1 cellular context compared by ENCODE assay signal in genomic region chr10:95346715-95347401, GRCh38.
TF ChIP-seq lines count a peak whose summit lies in the region.

No MANE protein-coding gene starts in this region.

TF ChIP-seq in HepG2, 621 proteins besides CTCF, POLR2A, EP300 and RAD21 (continued from another document and continues in another):
- TF ChIP-seq ASH2L (IDR thresholded peaks at IDR 0.05; ENCODE audit: insufficient read length, low read depth, low read length) = peak; percentile 48
- TF ChIP-seq E2F2 (CRISPR knock-in tag; IDR thresholded peaks at IDR 0.05; ENCODE audit: borderline replicate concordance) = no peak
- 0 out of 2 replicates have a peak, but pooled peaks have one; percentile 61 for TF ChIP-seq HINFP (CRISPR knock-in tag; IDR thresholded peaks at IDR 0.05; ENCODE audit: low read depth)
- TF ChIP-seq, protein P1, sequence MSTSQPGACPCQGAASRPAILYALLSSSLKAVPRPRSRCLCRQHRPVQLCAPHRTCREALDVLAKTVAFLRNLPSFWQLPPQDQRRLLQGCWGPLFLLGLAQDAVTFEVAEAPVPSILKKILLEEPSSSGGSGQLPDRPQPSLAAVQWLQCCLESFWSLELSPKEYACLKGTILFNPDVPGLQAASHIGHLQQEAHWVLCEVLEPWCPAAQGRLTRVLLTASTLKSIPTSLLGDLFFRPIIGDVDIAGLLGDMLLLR (CRISPR knock-in tag; IDR thresholded peaks at IDR 0.05) = no peak
- peak; percentile 98 for TF ChIP-seq NCOA2 (CRISPR knock-in tag; IDR thresholded peaks at IDR 0.05)
- peak; percentile 84; the same call in 1 of the 2 replicates for TF ChIP-seq ETV5 (CRISPR knock-in tag; IDR thresholded peaks at IDR 0.05; ENCODE audit: borderline replicate concordance)
- TF ChIP-seq CCDC6 (CRISPR knock-in tag; IDR thresholded peaks at IDR 0.05) = peak; percentile 30; the same call in 1 of the 2 replicates
- TF ChIP-seq FOXO1 (CRISPR knock-in tag; IDR thresholded peaks at IDR 0.05) = peak; percentile 95
- TF ChIP-seq JDP2 (CRISPR knock-in tag; IDR thresholded peaks at IDR 0.05; ENCODE audit: borderline replicate concordance) = no peak
- no peak for TF ChIP-seq HOXA7 (CRISPR knock-in tag; IDR thresholded peaks at IDR 0.05)
- TF ChIP-seq KLF15 (CRISPR knock-in tag; IDR thresholded peaks at IDR 0.05; ENCODE audit: borderline replicate concordance) = no peak
- TF ChIP-seq RXRB (CRISPR knock-in tag; IDR thresholded peaks at IDR 0.05; ENCODE audit: borderline replicate concordance) = peak; percentile 99
- TF ChIP-seq ZNF275 (CRISPR knock-in tag; IDR thresholded peaks at IDR 0.05; ENCODE audit: borderline replicate concordance) = no peak
- no peak for TF ChIP-seq EEA1 (CRISPR knock-in tag; IDR thresholded peaks at IDR 0.05; ENCODE audit: borderline replicate concordance)
- TF ChIP-seq, protein P2, sequence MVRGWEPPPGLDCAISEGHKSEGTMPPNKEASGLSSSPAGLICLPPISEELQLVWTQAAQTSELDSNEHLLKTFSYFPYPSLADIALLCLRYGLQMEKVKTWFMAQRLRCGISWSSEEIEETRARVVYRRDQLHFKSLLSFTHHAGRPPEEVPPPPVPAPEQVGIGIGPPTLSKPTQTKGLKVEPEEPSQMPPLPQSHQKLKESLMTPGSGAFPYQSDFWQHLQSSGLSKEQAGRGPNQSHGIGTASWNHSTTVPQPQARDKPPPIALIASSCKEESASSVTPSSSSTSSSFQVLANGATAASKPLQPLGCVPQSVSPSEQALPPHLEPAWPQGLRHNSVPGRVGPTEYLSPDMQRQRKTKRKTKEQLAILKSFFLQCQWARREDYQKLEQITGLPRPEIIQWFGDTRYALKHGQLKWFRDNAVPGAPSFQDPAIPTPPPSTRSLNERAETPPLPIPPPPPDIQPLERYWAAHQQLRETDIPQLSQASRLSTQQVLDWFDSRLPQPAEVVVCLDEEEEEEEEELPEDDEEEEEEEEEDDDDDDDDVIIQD (CRISPR knock-in tag; IDR thresholded peaks at IDR 0.05; ENCODE audit: low read depth) = peak; percentile 78; the same call in 1 of the 2 replicates
- TF ChIP-seq MZF1 (CRISPR knock-in tag; IDR thresholded peaks at IDR 0.05; ENCODE audit: borderline replicate concordance) = no peak
- peak; percentile 100 for TF ChIP-seq PPARG (CRISPR knock-in tag; conservative IDR thresholded peaks at IDR 0.05)
- TF ChIP-seq ZNF317 (CRISPR knock-in tag; IDR thresholded peaks at IDR 0.05) = peak; percentile 70; the same call in 1 of the 2 replicates
- 0 out of 2 replicates have a peak, but pooled peaks have one; percentile 60 for TF ChIP-seq ZNF792 (CRISPR knock-in tag; IDR thresholded peaks at IDR 0.05)
- TF ChIP-seq CC2D1A (CRISPR knock-in tag; IDR thresholded peaks at IDR 0.05) = no peak
- peak; percentile 33; the same call in 1 of the 2 replicates for TF ChIP-seq ZNF281 (CRISPR knock-in tag; IDR thresholded peaks at IDR 0.05; ENCODE audit: borderline replicate concordance)
- TF ChIP-seq, protein P3, sequence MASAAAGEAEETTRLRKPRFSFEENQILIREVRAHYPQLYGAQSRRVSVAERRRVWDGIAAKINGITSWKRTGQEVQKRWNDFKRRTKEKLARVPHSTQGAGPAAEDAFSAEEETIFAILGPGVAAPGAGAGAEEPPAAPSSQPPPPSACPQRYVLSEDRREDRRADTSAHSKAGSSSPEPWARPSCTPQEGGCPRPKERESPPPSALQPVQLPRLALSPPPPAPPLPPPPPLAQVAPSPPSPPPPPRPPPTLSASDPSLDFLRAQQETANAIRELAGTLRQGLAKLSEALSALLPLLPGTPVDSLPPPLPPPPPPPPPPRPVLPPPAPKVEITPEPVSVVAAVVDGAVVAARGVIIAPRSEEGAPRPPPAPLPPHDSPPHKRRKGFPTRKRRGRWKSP (CRISPR knock-in tag; IDR thresholded peaks at IDR 0.05) = no peak
- TF ChIP-seq MED13 (CRISPR knock-in tag; IDR thresholded peaks at IDR 0.05) = peak; percentile 56; the same call in 1 of the 2 replicates
- peak; percentile 54; the same call in 1 of the 2 replicates for TF ChIP-seq JUND (CRISPR knock-in tag; IDR thresholded peaks at IDR 0.05)
- TF ChIP-seq ZNF451 (CRISPR knock-in tag; IDR thresholded peaks at IDR 0.05) = 0 out of 2 replicates have a peak, but pooled peaks have one; percentile 25
- no peak for TF ChIP-seq ZNF749 (CRISPR knock-in tag; IDR thresholded peaks at IDR 0.05; ENCODE audit: borderline replicate concordance)
- TF ChIP-seq ZSCAN21 (CRISPR knock-in tag; IDR thresholded peaks at IDR 0.05; ENCODE audit: borderline replicate concordance) = 0 out of 2 replicates have a peak, but pooled peaks have one; percentile 18
- 0 out of 2 replicates have a peak, but pooled peaks have one; percentile 46 for TF ChIP-seq ZSCAN9 (CRISPR knock-in tag; IDR thresholded peaks at IDR 0.05; ENCODE audit: borderline replicate concordance)
- TF ChIP-seq, protein P4, sequence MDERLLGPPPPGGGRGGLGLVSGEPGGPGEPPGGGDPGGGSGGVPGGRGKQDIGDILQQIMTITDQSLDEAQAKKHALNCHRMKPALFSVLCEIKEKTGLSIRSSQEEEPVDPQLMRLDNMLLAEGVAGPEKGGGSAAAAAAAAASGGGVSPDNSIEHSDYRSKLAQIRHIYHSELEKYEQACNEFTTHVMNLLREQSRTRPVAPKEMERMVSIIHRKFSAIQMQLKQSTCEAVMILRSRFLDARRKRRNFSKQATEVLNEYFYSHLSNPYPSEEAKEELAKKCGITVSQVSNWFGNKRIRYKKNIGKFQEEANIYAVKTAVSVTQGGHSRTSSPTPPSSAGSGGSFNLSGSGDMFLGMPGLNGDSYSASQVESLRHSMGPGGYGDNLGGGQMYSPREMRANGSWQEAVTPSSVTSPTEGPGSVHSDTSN (CRISPR knock-in tag; IDR thresholded peaks at IDR 0.05) = 0 out of 2 replicates have a peak, but pooled peaks have one; percentile 21
- no peak for TF ChIP-seq SMAD1 (CRISPR knock-in tag; IDR thresholded peaks at IDR 0.05; ENCODE audit: borderline replicate concordance, low read depth)
- TF ChIP-seq, protein P5, sequence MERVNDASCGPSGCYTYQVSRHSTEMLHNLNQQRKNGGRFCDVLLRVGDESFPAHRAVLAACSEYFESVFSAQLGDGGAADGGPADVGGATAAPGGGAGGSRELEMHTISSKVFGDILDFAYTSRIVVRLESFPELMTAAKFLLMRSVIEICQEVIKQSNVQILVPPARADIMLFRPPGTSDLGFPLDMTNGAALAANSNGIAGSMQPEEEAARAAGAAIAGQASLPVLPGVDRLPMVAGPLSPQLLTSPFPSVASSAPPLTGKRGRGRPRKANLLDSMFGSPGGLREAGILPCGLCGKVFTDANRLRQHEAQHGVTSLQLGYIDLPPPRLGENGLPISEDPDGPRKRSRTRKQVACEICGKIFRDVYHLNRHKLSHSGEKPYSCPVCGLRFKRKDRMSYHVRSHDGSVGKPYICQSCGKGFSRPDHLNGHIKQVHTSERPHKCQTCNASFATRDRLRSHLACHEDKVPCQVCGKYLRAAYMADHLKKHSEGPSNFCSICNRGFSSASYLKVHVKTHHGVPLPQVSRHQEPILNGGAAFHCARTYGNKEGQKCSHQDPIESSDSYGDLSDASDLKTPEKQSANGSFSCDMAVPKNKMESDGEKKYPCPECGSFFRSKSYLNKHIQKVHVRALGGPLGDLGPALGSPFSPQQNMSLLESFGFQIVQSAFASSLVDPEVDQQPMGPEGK (CRISPR knock-in tag; IDR thresholded peaks at IDR 0.05) = peak; percentile 73
- TF ChIP-seq ZBTB3 (CRISPR knock-in tag; IDR thresholded peaks at IDR 0.05; ENCODE audit: borderline replicate concordance, low read depth) = peak; percentile 61; the same call in 1 of the 2 replicates
- TF ChIP-seq ELF1 (CRISPR knock-in tag; IDR thresholded peaks at IDR 0.05) = peak; percentile 60
- no peak for TF ChIP-seq ZNF142 (CRISPR knock-in tag; IDR thresholded peaks at IDR 0.05)
- peak; percentile 49; the same call in 1 of the 2 replicates for TF ChIP-seq ZNF816 (CRISPR knock-in tag; IDR thresholded peaks at IDR 0.05; ENCODE audit: borderline replicate concordance)
- TF ChIP-seq DR1 (CRISPR knock-in tag; IDR thresholded peaks at IDR 0.05) = no peak
- peak; percentile 43 for TF ChIP-seq SKI (IDR thresholded peaks at IDR 0.05; ENCODE audit: partially characterized antibody)
- peak; percentile 88 for TF ChIP-seq MEIS1 (CRISPR knock-in tag; IDR thresholded peaks at IDR 0.05; ENCODE audit: borderline replicate concordance)
- no peak for TF ChIP-seq ZNF550 (CRISPR knock-in tag; IDR thresholded peaks at IDR 0.05; ENCODE audit: borderline replicate concordance)
- peak; percentile 75 for TF ChIP-seq IRF2 (CRISPR knock-in tag; IDR thresholded peaks at IDR 0.05)
- peak; percentile 80; the same call in 1 of the 2 replicates for TF ChIP-seq MIER3 (CRISPR knock-in tag; IDR thresholded peaks at IDR 0.05; ENCODE audit: borderline replicate concordance)
- TF ChIP-seq ZNF777 (CRISPR knock-in tag; IDR thresholded peaks at IDR 0.05) = peak; percentile 46; the same call in 1 of the 2 replicates
